In genomic region chr19:3027981-3028304, GRCh38 we compare ENCODE assay signal across 11 cellular contexts. TPM values are rescaled to one million over a fixed set of nuclear protein-coding genes. Genes with fewer than 3 reads are reported as not detected.
DNase-seq lines count a peak whose midpoint lies in the region; ATAC-seq and TF ChIP-seq lines count a peak whose summit lies in the region.
"Had no signal": no experiment of that assay in that cellular context is flagged by ENCODE, and none has a peak within 500 bp of the region (broad histone marks: within the 10 kb centered on the region; RNA-seq: fewer than 3 reads in every experiment).

No MANE protein-coding gene starts in this region.

- no peak overlapping the region for H3K27ac Mint-ChIP-seq in activated CD4-positive, alpha-beta T cell treated with anti-CD3 and anti-CD28 coated beads, Interleukin-2, amount 10 ng/mL, durations not matched to agents 24 days and 14 days
- H3K27ac Mint-ChIP-seq in central memory CD8-positive, alpha-beta T cell (ENCODE audit: low read depth) = no peak overlapping the region
- no peak overlapping the region for H3K27ac Mint-ChIP-seq in mesothelial cell of epicardium
- H3K27ac Mint-ChIP-seq: neural progenitor cell had no signal

- no peak for TF ChIP-seq POLR2A in thyroid gland (IDR thresholded peaks at IDR 0.05)

- H3K27me3 ChIP-seq in thyroid gland = no peaks in the 10 kb centered on the region

- H3K36me3 ChIP-seq in thyroid gland = no peaks in the 10 kb centered on the region
- H3K36me3 ChIP-seq: neural progenitor cell had no signal

- no peak for ATAC-seq in central memory CD8-positive, alpha-beta T cell (replicated peaks; ENCODE audit: extremely low read depth, poor library complexity, severe bottlenecking)
- no peak for ATAC-seq in HG02571 (IDR thresholded peaks at IDR 0.05; ENCODE audit: unreplicated experiment)

- no peak for DNase-seq in activated CD4-positive, alpha-beta T cell treated with anti-CD3 and anti-CD28 coated beads, Interleukin-2, amount 10 ng/mL, durations not matched to agents 24 days and 14 days
- no peak for DNase-seq in activated CD4-positive, alpha-beta T cell treated with anti-CD3 and anti-CD28 coated beads, Interleukin-2, amount 50 U/mL, for 48 hours
- no peak for DNase-seq in central memory CD8-positive, alpha-beta T cell (ENCODE audit: low spot score in 2 of 2)
- DNase-seq in mesothelial cell of epicardium (ENCODE audit: low spot score in 2 of 2, unreplicated experiment in 2 of 2) = no peak
- no peak for DNase-seq in thyroid gland
- DNase-seq in EL = no peak
- DNase-seq in DMS53 (lab: John Stamatoyannopoulos, UW) = no peak
- DNase-seq: activated gamma-delta T cell treated with Interleukin-2 at 50 U/mL for 16 hours; stimulated activated CD4-positive, alpha-beta T cell treated with anti-CD3 and anti-CD28 coated beads, Interleukin-4, amount 100 ng/mL, for 1 hour had no signal

- no peaks in the 10 kb centered on the region for H3K36me3 Mint-ChIP-seq in activated CD4-positive, alpha-beta T cell treated with anti-CD3 and anti-CD28 coated beads, Interleukin-2, amount 10 ng/mL, durations not matched to agents 24 days and 14 days (ENCODE audit: low read depth)
- no peaks in the 10 kb centered on the region for H3K36me3 Mint-ChIP-seq in central memory CD8-positive, alpha-beta T cell (ENCODE audit: insufficient read depth)
- H3K36me3 Mint-ChIP-seq in mesothelial cell of epicardium = peaks cover 8% of the 10 kb centered on the region
- H3K36me3 Mint-ChIP-seq: neural progenitor cell had no signal

- 53 to 90% methylated on average over 2 to 7 of the region's 9 CpGs for WGBS in thyroid gland, 2 donors

- no peak for TF ChIP-seq CTCF in mesothelial cell of epicardium (IDR thresholded peaks at IDR 0.05; ENCODE audit: unreplicated experiment)
- no peak for TF ChIP-seq CTCF in thyroid gland (IDR thresholded peaks at IDR 0.05)

- peak overlapping the region; percentile 73 to 82 (median 78) for H3K27ac ChIP-seq in thyroid gland
- H3K27ac ChIP-seq: neural progenitor cell had no signal

- peaks cover 50% of the 10 kb centered on the region for H3K27me3 Mint-ChIP-seq in activated CD4-positive, alpha-beta T cell treated with anti-CD3 and anti-CD28 coated beads, Interleukin-2, amount 10 ng/mL, durations not matched to agents 24 days and 14 days
- H3K27me3 Mint-ChIP-seq in central memory CD8-positive, alpha-beta T cell = no peaks in the 10 kb centered on the region
- H3K27me3 Mint-ChIP-seq in mesothelial cell of epicardium (ENCODE audit: low read depth) = peaks cover 31% of the 10 kb centered on the region

- H3K4me1 ChIP-seq in thyroid gland = peaks cover 10 to 12% of the 10 kb centered on the region in 2 donors

- H3K4me3 ChIP-seq in thyroid gland (replicated peaks in 1 of 3) = peak overlapping the region in 1 of 3 donors; percentile 71

- intact Hi-C loops in activated CD4-positive, alpha-beta T cell treated with anti-CD3 and anti-CD28 coated beads, Interleukin-2, amount 10 ng/mL, durations not matched to agents 24 days and 14 days (cut with micrococcal nuclease) = no loop called here
- intact Hi-C loops in thyroid gland (cut with DNase I) = loop anchor here (5.0 kb wide), 1 partner anchor 41 kb away; no protein-coding TSS in a partner anchor

- H3K9me3 ChIP-seq in thyroid gland = no peaks in the 10 kb centered on the region

- no peaks in the 10 kb centered on the region for H3K9me3 Mint-ChIP-seq in activated CD4-positive, alpha-beta T cell treated with anti-CD3 and anti-CD28 coated beads, Interleukin-2, amount 10 ng/mL, durations not matched to agents 24 days and 14 days
- no peaks in the 10 kb centered on the region for H3K9me3 Mint-ChIP-seq in central memory CD8-positive, alpha-beta T cell
- H3K9me3 Mint-ChIP-seq in mesothelial cell of epicardium = no peaks in the 10 kb centered on the region

- peaks cover 10% of the 10 kb centered on the region for H3K4me1 Mint-ChIP-seq in activated CD4-positive, alpha-beta T cell treated with anti-CD3 and anti-CD28 coated beads, Interleukin-2, amount 10 ng/mL, durations not matched to agents 24 days and 14 days
- peaks cover 22% of the 10 kb centered on the region for H3K4me1 Mint-ChIP-seq in central memory CD8-positive, alpha-beta T cell
- H3K4me1 Mint-ChIP-seq in mesothelial cell of epicardium = peaks cover 19% of the 10 kb centered on the region

- peak overlapping the region; percentile 47 for H3K4me3 Mint-ChIP-seq in activated CD4-positive, alpha-beta T cell treated with anti-CD3 and anti-CD28 coated beads, Interleukin-2, amount 10 ng/mL, durations not matched to agents 24 days and 14 days
- peak overlapping the region; percentile 72 for H3K4me3 Mint-ChIP-seq in central memory CD8-positive, alpha-beta T cell
- peak overlapping the region; percentile 72 for H3K4me3 Mint-ChIP-seq in mesothelial cell of epicardium

RNA-seq across cellular contexts. Expression of gene TLE2, which starts 1.1 kb away (rescaled TPM):
- total RNA-seq in activated CD4-positive, alpha-beta T cell treated with anti-CD3 and anti-CD28 coated beads, Interleukin-2, amount 10 ng/mL, durations not matched to agents 24 days and 14 days = 1.4 and 2.3 TPM in 2 replicates
- total RNA-seq in mesothelial cell of epicardium (101 to 103 TPM (median 101 TPM) in 3 replicates), thyroid gland (100 to 1,000 TPM in 1 of 4 donors, 10 to 100 TPM in 3; 81.3 to 114 (median 90.3) TPM)

RNA-seq across cellular contexts. Expression of gene TLE5, which starts 34.4 kb away (rescaled TPM):
- 380 and 392 TPM in 2 replicates for total RNA-seq in activated CD4-positive, alpha-beta T cell treated with anti-CD3 and anti-CD28 coated beads, Interleukin-2, amount 10 ng/mL, durations not matched to agents 24 days and 14 days
- total RNA-seq in mesothelial cell of epicardium = 411 to 417 TPM (median 413 TPM) in 3 replicates
- total RNA-seq in thyroid gland = 100 to 1,000 TPM; 398 to 892 (median 498) TPM

RNA-seq across cellular contexts. Expression of gene TLE6, which starts 50.6 kb away (rescaled TPM):
- 1.1 and 1.3 TPM in 2 replicates for total RNA-seq in activated CD4-positive, alpha-beta T cell treated with anti-CD3 and anti-CD28 coated beads, Interleukin-2, amount 10 ng/mL, durations not matched to agents 24 days and 14 days
- total RNA-seq in mesothelial cell of epicardium (4.3 to 7.6 TPM (median 6.9 TPM) in 3 replicates), thyroid gland (10 to 100 TPM in 3 of 4 donors, 1 to 10 TPM in 1; 2.4 to 20.7 (median 11.6) TPM)

Comparison
In these comparisons a context has a peak if more than half of its experiments do, and no peak if none do; other contexts are left out.
1. RNA of gene TLE2, which starts 1.1 kb away (total RNA-seq): 101 to 103 TPM in mesothelial cell of epicardium and 81.3 to 114 TPM in thyroid gland; 1.4 to 2.3 TPM in activated CD4-positive, alpha-beta T cell treated with anti-CD3 and anti-CD28 coated beads, Interleukin-2, amount 10 ng/mL, durations not matched to agents 24 days and 14 days; every median in the first group is over 10 times any median in the second.
2. Peak in every context shown above with its lines, with median percentiles within 50 percentile points of each other: H3K4me3 Mint-ChIP-seq.